Comparison of ENCODE assay signal across 12 cellular contexts in genomic region chr3:39409514-39410136, GRCh38. TPM values are rescaled to one million over a fixed set of nuclear protein-coding genes. Genes with fewer than 3 reads are reported as not detected.
DNase-seq lines count a peak whose midpoint lies in the region; ATAC-seq and TF ChIP-seq lines count a peak whose summit lies in the region.
"Had no signal": no experiment of that assay in that cellular context is flagged by ENCODE, and none has a peak within 500 bp of the region (broad histone marks: within the 10 kb centered on the region; RNA-seq: fewer than 3 reads in every experiment).

No MANE protein-coding gene starts in this region.

- peak overlapping the region; percentile 47 for H3K4me3 Mint-ChIP-seq in activated CD4-positive, alpha-beta T cell treated with anti-CD3 and anti-CD28 coated beads, Interleukin-2, amount 10 ng/mL, durations not matched to agents 7 days and 5 days
- H3K4me3 Mint-ChIP-seq in central memory CD8-positive, alpha-beta T cell, result peak overlapping the region; percentile 87

- H3K4me2 ChIP-seq in OCI-LY3 (ENCODE audit: low read length), result 0 out of 2 replicates have a peak overlapping the region, but pooled peaks have one; percentile 2

- no peaks in the 10 kb centered on the region for H3K27me3 ChIP-seq in OCI-LY3 (ENCODE audit: low read depth, low read length)

- peak overlapping the region; percentile 72 for H3K27ac Mint-ChIP-seq in activated CD4-positive, alpha-beta T cell treated with anti-CD3 and anti-CD28 coated beads, Interleukin-2, amount 10 ng/mL, durations not matched to agents 7 days and 5 days
- H3K27ac Mint-ChIP-seq in central memory CD8-positive, alpha-beta T cell (ENCODE audit: low read depth), result peak overlapping the region; percentile 64

- H3K9me3 ChIP-seq in OCI-LY3 (ENCODE audit: insufficient read depth, low read length), result no peaks in the 10 kb centered on the region

- no peak for ATAC-seq in central memory CD8-positive, alpha-beta T cell (replicated peaks; ENCODE audit: extremely low read depth, poor library complexity, severe bottlenecking)
- ATAC-seq in HG03354 (IDR thresholded peaks at IDR 0.05; ENCODE audit: poor library complexity, severe bottlenecking, unreplicated experiment), result no peak
- ATAC-seq: Right ventricle myocardium inferior had no signal

- DNase-seq in activated CD4-positive, alpha-beta T cell treated with anti-CD3 and anti-CD28 coated beads, Interleukin-2, amount 10 ng/mL, durations not matched to agents 7 days and 5 days, result no peak
- no peak for DNase-seq in activated CD4-positive, alpha-beta T cell treated with anti-CD3 and anti-CD28 coated beads, Interleukin-2, amount 50 U/mL, for 4 hours
- no peak for DNase-seq in central memory CD8-positive, alpha-beta T cell (ENCODE audit: low spot score in 2 of 2)
- no peak for DNase-seq in retinal pigment epithelial cell (ENCODE audit: low read depth)
- DNase-seq in glomerular visceral epithelial cell (ENCODE audit: extremely low spot score), result no peak
- no peak for DNase-seq in HK-2 (ENCODE audit: unreplicated experiment)
- DNase-seq: glutamatergic neuron, midbrain had no signal

- H3K27ac ChIP-seq in OCI-LY3 (ENCODE audit: low read length), result no peak overlapping the region

- peaks cover 73% of the 10 kb centered on the region for H3K36me3 ChIP-seq in OCI-LY3 (replicated peaks; ENCODE audit: low read depth, low read length)

- TF ChIP-seq CTCF in OCI-LY3 (IDR thresholded peaks at IDR 0.05; ENCODE audit: low read depth, low read length) (no peak), retinal pigment epithelial cell (conservative IDR thresholded peaks at IDR 0.05; ENCODE audit: low read depth, low read length) (no peak)

- peaks cover 45% of the 10 kb centered on the region for H3K79me2 ChIP-seq in OCI-LY3 (ENCODE audit: low read length)

- H3K4me3 ChIP-seq in OCI-LY3 (ENCODE audit: low read length) (no peak overlapping the region), retinal pigment epithelial cell (ENCODE audit: low read length) (peak overlapping the region; percentile 12)

- CTCF ChIA-PET in activated CD4-positive, alpha-beta T cell treated with anti-CD3 and anti-CD28 coated beads, Interleukin-2, amount 10 ng/mL, durations not matched to agents 7 days and 5 days (lab: Charles Lee), result interaction anchor here (0.6 to 0.7 kb wide), 2 partner anchors 14 to 1174 kb away, joined by 3 to 4 read pairs; no protein-coding TSS in a partner anchor

- peaks cover 73% of the 10 kb centered on the region for H3K36me3 Mint-ChIP-seq in activated CD4-positive, alpha-beta T cell treated with anti-CD3 and anti-CD28 coated beads, Interleukin-2, amount 10 ng/mL, durations not matched to agents 7 days and 5 days (ENCODE audit: low read depth)
- peaks cover 80% of the 10 kb centered on the region for H3K36me3 Mint-ChIP-seq in central memory CD8-positive, alpha-beta T cell (ENCODE audit: insufficient read depth)

- peaks cover 49% of the 10 kb centered on the region for H3K4me1 Mint-ChIP-seq in activated CD4-positive, alpha-beta T cell treated with anti-CD3 and anti-CD28 coated beads, Interleukin-2, amount 10 ng/mL, durations not matched to agents 7 days and 5 days
- peaks cover 61% of the 10 kb centered on the region for H3K4me1 Mint-ChIP-seq in central memory CD8-positive, alpha-beta T cell

- H3K4me1 ChIP-seq in OCI-LY3 (ENCODE audit: low read length), result peaks cover 19% of the 10 kb centered on the region

- POLR2A ChIA-PET in activated CD4-positive, alpha-beta T cell treated with anti-CD3 and anti-CD28 coated beads, Interleukin-2, amount 10 ng/mL, durations not matched to agents 7 days and 5 days (lab: Charles Lee), result no interaction called here

- H4K20me1 ChIP-seq in OCI-LY3 (ENCODE audit: insufficient read depth, low read length), result peaks cover 54% of the 10 kb centered on the region

- no peak overlapping the region for H3K9ac ChIP-seq in OCI-LY3 (ENCODE audit: low read length)

- H3K9me3 Mint-ChIP-seq in activated CD4-positive, alpha-beta T cell treated with anti-CD3 and anti-CD28 coated beads, Interleukin-2, amount 10 ng/mL, durations not matched to agents 7 days and 5 days, result no peaks in the 10 kb centered on the region
- H3K9me3 Mint-ChIP-seq in central memory CD8-positive, alpha-beta T cell, result no peaks in the 10 kb centered on the region

- no peak overlapping the region for H2AFZ ChIP-seq in OCI-LY3 (ENCODE audit: low read depth, low read length)

- H3K27me3 Mint-ChIP-seq in activated CD4-positive, alpha-beta T cell treated with anti-CD3 and anti-CD28 coated beads, Interleukin-2, amount 10 ng/mL, durations not matched to agents 7 days and 5 days, result no peaks in the 10 kb centered on the region
- no peaks in the 10 kb centered on the region for H3K27me3 Mint-ChIP-seq in central memory CD8-positive, alpha-beta T cell

RNA-seq across cellular contexts. Expression of gene RPSA, which starts 3.1 kb away (rescaled TPM):
- 1,000 to 10,000 TPM; 1,760 to 1,774 TPM for total RNA-seq in activated CD4-positive, alpha-beta T cell treated with anti-CD3 and anti-CD28 coated beads, Interleukin-2, amount 10 ng/mL, durations not matched to agents 7 days and 5 days

RNA-seq across cellular contexts. Expression of gene SLC25A38, which starts 26.5 kb away (rescaled TPM):
- total RNA-seq in activated CD4-positive, alpha-beta T cell treated with anti-CD3 and anti-CD28 coated beads, Interleukin-2, amount 10 ng/mL, durations not matched to agents 7 days and 5 days, result 10 to 100 TPM; 34.0 to 35.1 TPM

RNA-seq across cellular contexts. Expression of gene MOBP, which starts 57.9 kb away (rescaled TPM):
- total RNA-seq in activated CD4-positive, alpha-beta T cell treated with anti-CD3 and anti-CD28 coated beads, Interleukin-2, amount 10 ng/mL, durations not matched to agents 7 days and 5 days, result not detected
- total RNA-seq: chondrocyte, Right ventricle myocardium inferior had no signal
